In the genomic region with DNA sequence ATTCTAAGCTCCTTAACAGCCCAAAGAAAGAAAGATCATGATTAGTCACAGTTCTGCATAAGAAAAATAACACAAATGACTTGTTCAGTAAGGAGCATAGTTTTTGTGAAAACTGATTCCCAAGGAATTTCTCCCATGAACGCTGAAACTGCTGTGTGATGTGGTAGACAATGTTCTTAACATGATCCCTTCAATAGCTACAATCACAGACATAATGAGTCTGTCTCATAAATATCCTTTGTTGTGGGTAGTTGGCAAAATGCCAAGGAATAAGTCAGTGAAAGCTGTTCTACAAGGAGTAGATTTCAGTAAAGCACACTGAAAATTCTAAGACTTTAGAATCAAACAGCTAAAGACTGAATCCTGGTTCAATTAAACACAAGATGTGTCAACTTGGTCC, we compare ENCODE assay signal across 14 cellular contexts.
DNase-seq lines count a peak whose midpoint lies in the region; ATAC-seq and TF ChIP-seq lines count a peak whose summit lies in the region.
"Had no signal": no experiment of that assay in that cellular context is flagged by ENCODE, and none has a peak within 500 bp of the region (broad histone marks: within the 10 kb centered on the region; RNA-seq: fewer than 3 reads in every experiment).

No MANE protein-coding gene starts in this region.

- no peaks in the 10 kb centered on the region for H3K27me3 ChIP-seq in heart right ventricle
- H3K27me3 ChIP-seq: esophagus squamous epithelium, tibial artery had no signal

- H3K9me3 ChIP-seq in heart right ventricle: peaks cover 0 to 7% (median 0%) of the 10 kb centered on the region in 11 donors
- H3K9me3 ChIP-seq: Caco-2, esophagus squamous epithelium, tibial artery had no signal

- intact Hi-C loops in heart right ventricle (cut with DNase I): loop anchor here in 1 of 10 donors (10.0 kb wide), 1 partner anchor 131 kb away; no protein-coding TSS in a partner anchor

- peaks cover 0 to 7% (median 0%) of the 10 kb centered on the region in 9 donors for H3K4me1 ChIP-seq in heart right ventricle
- H3K4me1 ChIP-seq: Caco-2 had no signal

- peak; percentile 61 for DNase-seq in AG10803 (ENCODE audit: low read depth)
- DNase-seq in hepatic stellate cell (ENCODE audit: low spot score): peak; percentile 24
- DNase-seq in ureter (ENCODE audit: low spot score): no peak
- DNase-seq in NK-92 treated with Interleukin-12 subunit alpha and Interleukin-12 subunit beta, amount 100 ng/mL, for 24 hours (lab: John Stamatoyannopoulos, UW): no peak
- DNase-seq in heart right ventricle: no peak
- DNase-seq in activated effector memory CD4-positive, alpha-beta T cell treated with anti-CD3 and anti-CD28 coated beads, Interleukin-2, amount 50 U/mL, for 16 hours: no peak
- DNase-seq: activated naive CD4-positive, alpha-beta T cell treated with anti-CD3 and anti-CD28 coated beads, Interleukin-2, amount 10 ng/mL, durations not matched to agents 7 days and 5 days; Caco-2; esophagus squamous epithelium; naive B cell; stimulated activated CD4-positive, alpha-beta T cell treated with anti-CD3 and anti-CD28 coated beads, Interleukin-4, amount 100 ng/mL, for 24 hours; tibial artery had no signal

- WGBS in heart right ventricle, 2 donors: 26 to 34% methylated on average over 1 of the region's 1 CpG

- TF ChIP-seq RAD21 in Ishikawa (IDR thresholded peaks at IDR 0.05; ENCODE audit: low read depth): no peak

- no peak for TF ChIP-seq CTCF in AG10803 (conservative IDR thresholded peaks at IDR 0.05; ENCODE audit: low read length)
- TF ChIP-seq CTCF in heart right ventricle (IDR thresholded peaks at IDR 0.05): no peak

- H3K4me3 ChIP-seq in AG10803 (ENCODE audit: low read length) (no peak overlapping the region), heart right ventricle (no peak overlapping the region)
- H3K4me3 ChIP-seq: esophagus squamous epithelium, tibial artery had no signal

- no peak overlapping the region for H3K27ac ChIP-seq in heart right ventricle
- H3K27ac ChIP-seq: esophagus squamous epithelium had no signal

- no peaks in the 10 kb centered on the region for H3K36me3 ChIP-seq in heart right ventricle
- H3K36me3 ChIP-seq: esophagus squamous epithelium, tibial artery had no signal

- TF ChIP-seq EP300 in Ishikawa (IDR thresholded peaks at IDR 0.05; ENCODE audit: borderline replicate concordance): no peak

- ATAC-seq in SK-N-SH treated with all-trans-retinoic acid at 6 μM for 48 hours (peak; percentile 76), heart right ventricle (no peak)

TF ChIP-seq in Ishikawa, 13 proteins besides CTCF, POLR2A, EP300 and RAD21:
- TF ChIP-seq TCF12 (IDR thresholded peaks at IDR 0.05; ENCODE audit: low read depth) (no peak), NFIC (IDR thresholded peaks at IDR 0.05) (peak; percentile 60), FOXM1 (IDR thresholded peaks at IDR 0.05; ENCODE audit: borderline replicate concordance, low read depth) (no peak)

TF ChIP-seq in SK-N-SH treated with all-trans-retinoic acid at 6 μM for 48 hours, 23 proteins besides CTCF, POLR2A, EP300 and RAD21:
- TF ChIP-seq, protein P1, sequence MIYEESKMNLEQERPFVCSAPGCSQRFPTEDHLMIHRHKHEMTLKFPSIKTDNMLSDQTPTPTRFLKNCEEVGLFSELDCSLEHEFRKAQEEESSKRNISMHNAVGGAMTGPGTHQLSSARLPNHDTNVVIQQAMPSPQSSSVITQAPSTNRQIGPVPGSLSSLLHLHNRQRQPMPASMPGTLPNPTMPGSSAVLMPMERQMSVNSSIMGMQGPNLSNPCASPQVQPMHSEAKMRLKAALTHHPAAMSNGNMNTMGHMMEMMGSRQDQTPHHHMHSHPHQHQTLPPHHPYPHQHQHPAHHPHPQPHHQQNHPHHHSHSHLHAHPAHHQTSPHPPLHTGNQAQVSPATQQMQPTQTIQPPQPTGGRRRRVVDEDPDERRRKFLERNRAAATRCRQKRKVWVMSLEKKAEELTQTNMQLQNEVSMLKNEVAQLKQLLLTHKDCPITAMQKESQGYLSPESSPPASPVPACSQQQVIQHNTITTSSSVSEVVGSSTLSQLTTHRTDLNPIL (CRISPR knock-in tag; IDR thresholded peaks at IDR 0.05; ENCODE audit: low read depth): no peak
- no peak for TF ChIP-seq SNAI2 (CRISPR knock-in tag; IDR thresholded peaks at IDR 0.05)

Comparison
In these comparisons a context has a peak if more than half of its experiments do, and no peak if none do; other contexts are left out.
1. DNase-seq: peak in AG10803 (single experiment) and hepatic stellate cell (single experiment); none in ureter (single experiment), NK-92 treated with Interleukin-12 subunit alpha and Interleukin-12 subunit beta, amount 100 ng/mL, for 24 hours (single experiment), heart right ventricle (0 of 2) and activated effector memory CD4-positive, alpha-beta T cell treated with anti-CD3 and anti-CD28 coated beads, Interleukin-2, amount 50 U/mL, for 16 hours (single experiment).